9 cellular contexts compared by ENCODE assay signal in the genomic region with DNA sequence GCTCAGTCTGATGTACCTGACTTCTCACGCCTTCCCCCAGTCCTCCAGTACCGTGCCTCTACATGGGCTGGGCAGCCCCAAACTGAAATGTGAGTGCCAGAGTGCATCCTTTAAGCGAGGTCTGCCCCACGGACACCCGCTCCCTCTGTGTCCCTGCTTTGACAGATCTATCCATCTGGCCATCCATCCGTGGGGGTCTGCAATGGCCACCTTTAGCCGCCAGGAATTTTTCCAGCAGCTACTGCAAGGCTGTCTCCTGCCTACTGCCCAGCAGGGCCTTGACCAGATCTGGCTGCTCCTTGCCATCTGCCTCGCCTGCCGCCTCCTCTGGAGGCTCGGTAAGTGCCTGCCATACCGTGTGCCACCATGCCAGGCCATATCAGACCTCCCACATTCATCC. TPM values are rescaled to one million over a fixed set of nuclear protein-coding genes. Genes with fewer than 3 reads are reported as not detected.
DNase-seq lines count a peak whose midpoint lies in the region; ATAC-seq, FAIRE-seq and TF ChIP-seq lines count a peak whose summit lies in the region.
"Had no signal": no experiment of that assay in that cellular context is flagged by ENCODE, and none has a peak within 500 bp of the region (broad histone marks: within the 10 kb centered on the region; RNA-seq: fewer than 3 reads in every experiment).

No MANE protein-coding gene starts in this region.

- H3F3A ChIP-seq in SK-N-SH (replicated peaks; ENCODE audit: insufficient read depth) = no peaks in the 10 kb centered on the region

- CTCF ChIA-PET in SK-N-SH (lab: Yijun Ruan, JAX) = interaction anchor here (1.0 kb wide), 1 partner anchor 21 kb away, joined by 3 read pairs; no protein-coding TSS in a partner anchor

- H3K9me3 ChIP-seq in SK-N-SH (no peaks in the 10 kb centered on the region), keratinocyte (ENCODE audit: control insufficient read depth, low read depth, low read length) (peaks cover 4% of the 10 kb centered on the region), subcutaneous abdominal adipose tissue (ENCODE audit: control insufficient read depth in 5 of 5, low read length in 5 of 5) (peaks cover 0 to 3% (median 0%) of the 10 kb centered on the region in 5 donors)

- TF ChIP-seq CTCF in SK-N-SH (IDR thresholded peaks at IDR 0.05) = no peak
- no peak for TF ChIP-seq CTCF in keratinocyte (optimal IDR thresholded peaks at IDR 0.05 in 1 of 3, IDR thresholded peaks at IDR 0.05 in 1 of 3, conservative IDR thresholded peaks at IDR 0.05 in 1 of 3; ENCODE audit: extremely low read depth in 1 of 3, insufficient read depth in 2 of 3, low read length in 3 of 3)

- peak; percentile 26 for DNase-seq in SK-N-SH
- no peak for DNase-seq in activated naive CD8-positive, alpha-beta T cell treated with anti-CD3 and anti-CD28 coated beads, Interleukin-2, amount 10 ng/mL, durations not matched to agents 7 days and 5 days
- DNase-seq in keratinocyte (ENCODE audit: low read depth, low spot score) = no peak
- no peak for DNase-seq in ureter (ENCODE audit: low spot score)
- no peak for DNase-seq in COLO829 (ENCODE audit: low spot score)
- no peak for DNase-seq in NCI-H774 (lab: John Stamatoyannopoulos, UW)

- H3K4me2 ChIP-seq in SK-N-SH (peak overlapping the region; percentile 82), keratinocyte (ENCODE audit: control insufficient read depth, extremely low read depth, insufficient read depth, low read depth, low read length) (peak overlapping the region; percentile 65)

- H3K9ac ChIP-seq in SK-N-SH (peak overlapping the region; percentile 70; the same call in 1 of the 2 replicates), keratinocyte (ENCODE audit: control insufficient read depth, extremely low read depth, insufficient read depth, low read length) (peak overlapping the region; percentile 70), subcutaneous abdominal adipose tissue (ENCODE audit: low read length in 5 of 5) (peak overlapping the region in 3 of 5 donors; percentile 78 to 86 (median 86))

- H3K79me2 ChIP-seq in SK-N-SH (ENCODE audit: insufficient read depth) (no peaks in the 10 kb centered on the region), keratinocyte (ENCODE audit: control insufficient read depth, insufficient read depth, low read length) (peaks cover 17% of the 10 kb centered on the region)

- H3K27me3 Mint-ChIP-seq in activated naive CD8-positive, alpha-beta T cell treated with anti-CD3 and anti-CD28 coated beads, Interleukin-2, amount 10 ng/mL, durations not matched to agents 7 days and 5 days = no peaks in the 10 kb centered on the region

- no peaks in the 10 kb centered on the region for H3K9me3 Mint-ChIP-seq in activated naive CD8-positive, alpha-beta T cell treated with anti-CD3 and anti-CD28 coated beads, Interleukin-2, amount 10 ng/mL, durations not matched to agents 7 days and 5 days

- H3K4me3 ChIP-seq in SK-N-SH (ENCODE audit: low read depth in 2 of 2, low read length in 1 of 2) = peak overlapping the region; percentile 64 to 68
- peak overlapping the region; percentile 55 to 63 (median 56) for H3K4me3 ChIP-seq in keratinocyte (ENCODE audit: control insufficient read depth in 2 of 3, extremely low read depth in 1 of 3, insufficient read depth in 2 of 3, low read depth in 1 of 3, low read length in 3 of 3)
- H3K4me3 ChIP-seq in subcutaneous abdominal adipose tissue (ENCODE audit: low read depth in 1 of 5, low read length in 5 of 5) = peak overlapping the region; percentile 74 to 79 (median 76)

- H3K27me3 ChIP-seq in SK-N-SH (ENCODE audit: insufficient read depth) (no peaks in the 10 kb centered on the region), keratinocyte (ENCODE audit: control insufficient read depth, extremely low read depth, insufficient read depth, low read length) (no peaks in the 10 kb centered on the region), subcutaneous abdominal adipose tissue (ENCODE audit: control insufficient read depth in 5 of 5, insufficient read depth in 4 of 5, low read length in 5 of 5) (peaks cover 0 to 15% (median 8%) of the 10 kb centered on the region in 5 donors)

- no peak for FAIRE-seq in keratinocyte (lab: Jason Lieb, UNC)

- TF ChIP-seq RAD21 in SK-N-SH (IDR thresholded peaks at IDR 0.05; ENCODE audit: low read length) = no peak

- H4K20me1 ChIP-seq in SK-N-SH (ENCODE audit: insufficient read depth) (no peaks in the 10 kb centered on the region), keratinocyte (ENCODE audit: control insufficient read depth, extremely low read depth, insufficient read depth, low read length) (no peaks in the 10 kb centered on the region)

- H3K27ac ChIP-seq in SK-N-SH (ENCODE audit: low read depth in 2 of 2, low read length in 1 of 2) (no peak overlapping the region), keratinocyte (ENCODE audit: control insufficient read depth, insufficient read depth, low read length) (peak overlapping the region; percentile 66), subcutaneous abdominal adipose tissue (ENCODE audit: low read depth, low read length) (no peak overlapping the region)
- H3K27ac ChIP-seq: 22Rv1 had no signal

- no peaks in the 10 kb centered on the region for H3K9me1 ChIP-seq in keratinocyte (ENCODE audit: control insufficient read depth, extremely low read depth, insufficient read depth, low read length)

- peaks cover 7% of the 10 kb centered on the region for H3K36me3 Mint-ChIP-seq in activated naive CD8-positive, alpha-beta T cell treated with anti-CD3 and anti-CD28 coated beads, Interleukin-2, amount 10 ng/mL, durations not matched to agents 7 days and 5 days

- H3K36me3 ChIP-seq in SK-N-SH (replicated peaks in 1 of 2; ENCODE audit: control insufficient read depth in 1 of 2, insufficient read depth in 2 of 2, low read length in 1 of 2) (no peaks in the 10 kb centered on the region), keratinocyte (ENCODE audit: control insufficient read depth in 2 of 2, extremely low read depth in 1 of 2, insufficient read depth in 2 of 2, low read length in 2 of 2) (peaks cover 3 to 4% of the 10 kb centered on the region in 2 experiments), subcutaneous abdominal adipose tissue (ENCODE audit: control insufficient read depth in 5 of 5, insufficient read depth in 5 of 5, low read length in 5 of 5) (peaks cover 0 to 15% (median 3%) of the 10 kb centered on the region in 5 donors)

- H3K4me3 Mint-ChIP-seq in activated naive CD8-positive, alpha-beta T cell treated with anti-CD3 and anti-CD28 coated beads, Interleukin-2, amount 10 ng/mL, durations not matched to agents 7 days and 5 days = peak overlapping the region; percentile 93

- H3K4me1 ChIP-seq in SK-N-SH (ENCODE audit: control insufficient read depth in 1 of 2, insufficient read depth in 2 of 2, low read depth in 1 of 2, low read length in 1 of 2) (peaks cover 0 to 20% of the 10 kb centered on the region in 2 experiments; a peak in 1 of 4 replicates), keratinocyte (ENCODE audit: control insufficient read depth, extremely low read depth, insufficient read depth, low read length) (peaks cover 13% of the 10 kb centered on the region), subcutaneous abdominal adipose tissue (ENCODE audit: control insufficient read depth in 5 of 5, insufficient read depth in 5 of 5, low read length in 5 of 5) (peaks cover 0 to 17% (median 13%) of the 10 kb centered on the region in 5 donors)

- WGBS in SK-N-SH (ENCODE audit: low lambda C conversion rate) = 30% methylated on average over 5 of the region's 11 CpGs

- dilution Hi-C loops in keratinocyte (cut with MboI; ENCODE audit: extremely low pct_ligation_motif_present, low sequenced_read_pairs) = no loop called here

- no peak overlapping the region for H2AFZ ChIP-seq in SK-N-SH (ENCODE audit: low read depth)
- peak overlapping the region; percentile 32 for H2AFZ ChIP-seq in keratinocyte (ENCODE audit: control insufficient read depth, low read length)

- H3K4me1 Mint-ChIP-seq in activated naive CD8-positive, alpha-beta T cell treated with anti-CD3 and anti-CD28 coated beads, Interleukin-2, amount 10 ng/mL, durations not matched to agents 7 days and 5 days = peaks cover 28% of the 10 kb centered on the region

- no peaks in the 10 kb centered on the region for H3K9me2 ChIP-seq in SK-N-SH

- peak overlapping the region; percentile 87 for H3K27ac Mint-ChIP-seq in activated naive CD8-positive, alpha-beta T cell treated with anti-CD3 and anti-CD28 coated beads, Interleukin-2, amount 10 ng/mL, durations not matched to agents 7 days and 5 days

- TF ChIP-seq EP300 in SK-N-SH (IDR thresholded peaks at IDR 0.05; ENCODE audit: borderline replicate concordance in 1 of 2, low read depth in 1 of 2, low read length in 1 of 2) = no peak

- POLR2A ChIA-PET in SK-N-SH (lab: Yijun Ruan, JAX) = no interaction called here
- POLR2A ChIA-PET in activated naive CD8-positive, alpha-beta T cell treated with anti-CD3 and anti-CD28 coated beads, Interleukin-2, amount 10 ng/mL, durations not matched to agents 7 days and 5 days (lab: Charles Lee) = interaction anchor here (1.7 kb wide), 1 partner anchor 30 kb away, joined by 4 read pairs; a partner anchor contains a TSS

- no peak; the same call in 1 of the 3 replicates for ATAC-seq in SK-N-SH treated with all-trans-retinoic acid at 6 μM for 48 hours
- no peak for ATAC-seq in activated naive CD8-positive, alpha-beta T cell treated with anti-CD3 and anti-CD28 coated beads, Interleukin-2, amount 10 ng/mL, durations not matched to agents 7 days and 5 days (ENCODE audit: low read depth)

RNA-seq across cellular contexts. Expression of a gene that starts 0.8 kb away (rescaled TPM):
- polyA plus RNA-seq in SK-N-SH (2012; rRNA removed) (10.6 and 11.0 TPM in 2 replicates), keratinocyte (52.2 to 78.4 TPM (median 69.3 TPM) in 3 replicates)
- 4.7 and 7.9 TPM in 2 replicates for polyA plus RNA-seq in SK-N-SH (2012; cell fraction: cytosol; rRNA removed)
- polyA plus RNA-seq in SK-N-SH (2012; cell fraction: nucleus; rRNA removed) = 15.1 and 17.2 TPM in 2 replicates
- 10 to 100 TPM; 23.9 to 24.1 TPM for total RNA-seq in activated naive CD8-positive, alpha-beta T cell treated with anti-CD3 and anti-CD28 coated beads, Interleukin-2, amount 10 ng/mL, durations not matched to agents 7 days and 5 days
- 5.2 TPM for polyA plus RNA-seq in keratinocyte (2011; ENCODE audit: low read depth)
- polyA plus RNA-seq in keratinocyte (2011; cell fraction: cytosol; rRNA removed) = 53.0 and 92.1 TPM in 2 replicates
- polyA plus RNA-seq in keratinocyte (2011; cell fraction: nucleus; rRNA removed) = 110 and 141 TPM in 2 replicates
- polyA plus RNA-seq in keratinocyte (2012; ENCODE audit: low replicate concordance) = 33.1 and 77.2 TPM in 2 replicates
- 84.1 to 260 TPM (median 90.0 TPM) in 3 replicates for polyA minus RNA-seq in keratinocyte
- 109 TPM for polyA minus RNA-seq in keratinocyte (2011; cell fraction: cytosol; rRNA and poly(A)+ RNA removed)
- 55.9 and 76.4 TPM in 2 replicates for polyA minus RNA-seq in keratinocyte (2011; cell fraction: nucleus; rRNA and poly(A)+ RNA removed)
- 12.7 TPM for total RNA-seq in ureter

RNA-seq across cellular contexts. Expression of a gene that starts 12.0 kb away (rescaled TPM):
- 28.9 and 30.2 TPM in 2 replicates for polyA plus RNA-seq in SK-N-SH (2012; rRNA removed)
- polyA plus RNA-seq in SK-N-SH (2012; cell fraction: cytosol; rRNA removed) = 13.0 and 21.4 TPM in 2 replicates
- polyA plus RNA-seq in SK-N-SH (2012; cell fraction: nucleus; rRNA removed) = 30.5 and 35.9 TPM in 2 replicates
- 100 to 1,000 TPM; 200 to 214 TPM for total RNA-seq in activated naive CD8-positive, alpha-beta T cell treated with anti-CD3 and anti-CD28 coated beads, Interleukin-2, amount 10 ng/mL, durations not matched to agents 7 days and 5 days
- 157 to 285 TPM (median 194 TPM) in 3 replicates for polyA plus RNA-seq in keratinocyte
- 30.6 TPM for polyA plus RNA-seq in keratinocyte (2011; ENCODE audit: low read depth)
- polyA plus RNA-seq in keratinocyte (2011; cell fraction: cytosol; rRNA removed) = 89.5 and 123 TPM in 2 replicates
- 173 and 180 TPM in 2 replicates for polyA plus RNA-seq in keratinocyte (2011; cell fraction: nucleus; rRNA removed)
- 87.8 and 273 TPM in 2 replicates for polyA plus RNA-seq in keratinocyte (2012; ENCODE audit: low replicate concordance)
- polyA minus RNA-seq in keratinocyte = 265 to 582 TPM (median 337 TPM) in 3 replicates
- polyA minus RNA-seq in keratinocyte (2011; cell fraction: cytosol; rRNA and poly(A)+ RNA removed) = 143 TPM
- 55.9 and 60.6 TPM in 2 replicates for polyA minus RNA-seq in keratinocyte (2011; cell fraction: nucleus; rRNA and poly(A)+ RNA removed)
- 60.0 TPM for total RNA-seq in ureter

RNA-seq across cellular contexts. Expression of a gene that starts 29.9 kb away (rescaled TPM):
- 11.8 and 18.4 TPM in 2 replicates for polyA plus RNA-seq in SK-N-SH (2012; rRNA removed)
- polyA plus RNA-seq in SK-N-SH (2012; cell fraction: cytosol; rRNA removed) = 8.1 and 12.3 TPM in 2 replicates
- polyA plus RNA-seq in SK-N-SH (2012; cell fraction: nucleus; rRNA removed) = 17.5 and 23.2 TPM in 2 replicates
- 10 to 100 TPM; 22.5 to 22.6 TPM for total RNA-seq in activated naive CD8-positive, alpha-beta T cell treated with anti-CD3 and anti-CD28 coated beads, Interleukin-2, amount 10 ng/mL, durations not matched to agents 7 days and 5 days
- 6.1 to 11.9 TPM (median 9.2 TPM) in 3 replicates for polyA plus RNA-seq in keratinocyte
- polyA plus RNA-seq in keratinocyte (2011; ENCODE audit: low read depth) = 8.2 TPM
- 6.7 and 11.9 TPM in 2 replicates for polyA plus RNA-seq in keratinocyte (2011; cell fraction: cytosol; rRNA removed)
- polyA plus RNA-seq in keratinocyte (2011; cell fraction: nucleus; rRNA removed) = 12.2 and 15.6 TPM in 2 replicates
- polyA plus RNA-seq in keratinocyte (2012; ENCODE audit: low replicate concordance) = 8.8 and 15.8 TPM in 2 replicates
- polyA minus RNA-seq in keratinocyte = 8.2 to 37.2 TPM (median 20.4 TPM) in 3 replicates
- polyA minus RNA-seq in keratinocyte (2011; cell fraction: cytosol; rRNA and poly(A)+ RNA removed) = 9.8 TPM
- polyA minus RNA-seq in keratinocyte (2011; cell fraction: nucleus; rRNA and poly(A)+ RNA removed) = 6.9 and 10.6 TPM in 2 replicates
- total RNA-seq in ureter = 12.2 TPM

RNA-seq across cellular contexts. Expression of a gene that starts 33.6 kb away (rescaled TPM):
- polyA plus RNA-seq in SK-N-SH (2012; rRNA removed) = 31.5 and 34.1 TPM in 2 replicates
- polyA plus RNA-seq in SK-N-SH (2012; cell fraction: cytosol; rRNA removed) = 18.6 and 27.1 TPM in 2 replicates
- polyA plus RNA-seq in SK-N-SH (2012; cell fraction: nucleus; rRNA removed) = 59.8 and 65.3 TPM in 2 replicates
- total RNA-seq in activated naive CD8-positive, alpha-beta T cell treated with anti-CD3 and anti-CD28 coated beads, Interleukin-2, amount 10 ng/mL, durations not matched to agents 7 days and 5 days = 10 to 100 TPM; 56.2 to 59.2 TPM
- 60.6 to 93.4 TPM (median 62.7 TPM) in 3 replicates for polyA plus RNA-seq in keratinocyte
- polyA plus RNA-seq in keratinocyte (2011; ENCODE audit: low read depth) = 23.6 TPM
- 66.6 and 70.9 TPM in 2 replicates for polyA plus RNA-seq in keratinocyte (2011; cell fraction: cytosol; rRNA removed)
- polyA plus RNA-seq in keratinocyte (2011; cell fraction: nucleus; rRNA removed) = 100 and 105 TPM in 2 replicates
- 48.1 and 100.0 TPM in 2 replicates for polyA plus RNA-seq in keratinocyte (2012; ENCODE audit: low replicate concordance)
- 49.7 to 131 TPM (median 62.3 TPM) in 3 replicates for polyA minus RNA-seq in keratinocyte
- 51.6 TPM for polyA minus RNA-seq in keratinocyte (2011; cell fraction: cytosol; rRNA and poly(A)+ RNA removed)
- 30.8 and 31.5 TPM in 2 replicates for polyA minus RNA-seq in keratinocyte (2011; cell fraction: nucleus; rRNA and poly(A)+ RNA removed)
- 42.7 TPM for total RNA-seq in ureter

RNA-seq across cellular contexts. Expression of a gene that starts 39.6 kb away (rescaled TPM):
- polyA plus RNA-seq in SK-N-SH (2012; rRNA removed) = 0.33 and 0.44 TPM in 2 replicates
- 0.20 and 0.26 TPM in 2 replicates for polyA plus RNA-seq in SK-N-SH (2012; cell fraction: cytosol; rRNA removed)
- polyA plus RNA-seq in SK-N-SH (2012; cell fraction: nucleus; rRNA removed) = 2.3 and 2.4 TPM in 2 replicates
- 10 to 100 TPM; 58.8 to 62.6 TPM for total RNA-seq in activated naive CD8-positive, alpha-beta T cell treated with anti-CD3 and anti-CD28 coated beads, Interleukin-2, amount 10 ng/mL, durations not matched to agents 7 days and 5 days
- 199 to 339 TPM (median 316 TPM) in 3 replicates for polyA plus RNA-seq in keratinocyte
- polyA plus RNA-seq in keratinocyte (2011; ENCODE audit: low read depth) = 26.1 TPM
- polyA plus RNA-seq in keratinocyte (2011; cell fraction: cytosol; rRNA removed) = 164 and 221 TPM in 2 replicates
- 409 and 483 TPM in 2 replicates for polyA plus RNA-seq in keratinocyte (2011; cell fraction: nucleus; rRNA removed)
- polyA plus RNA-seq in keratinocyte (2012; ENCODE audit: low replicate concordance) = 162 and 248 TPM in 2 replicates
- 359 to 676 TPM (median 535 TPM) in 3 replicates for polyA minus RNA-seq in keratinocyte
- 341 TPM for polyA minus RNA-seq in keratinocyte (2011; cell fraction: cytosol; rRNA and poly(A)+ RNA removed)
- 236 and 272 TPM in 2 replicates for polyA minus RNA-seq in keratinocyte (2011; cell fraction: nucleus; rRNA and poly(A)+ RNA removed)
- 25.3 TPM for total RNA-seq in ureter
